Comparison of ENCODE assay signal across 30 cellular contexts in the genomic region with DNA sequence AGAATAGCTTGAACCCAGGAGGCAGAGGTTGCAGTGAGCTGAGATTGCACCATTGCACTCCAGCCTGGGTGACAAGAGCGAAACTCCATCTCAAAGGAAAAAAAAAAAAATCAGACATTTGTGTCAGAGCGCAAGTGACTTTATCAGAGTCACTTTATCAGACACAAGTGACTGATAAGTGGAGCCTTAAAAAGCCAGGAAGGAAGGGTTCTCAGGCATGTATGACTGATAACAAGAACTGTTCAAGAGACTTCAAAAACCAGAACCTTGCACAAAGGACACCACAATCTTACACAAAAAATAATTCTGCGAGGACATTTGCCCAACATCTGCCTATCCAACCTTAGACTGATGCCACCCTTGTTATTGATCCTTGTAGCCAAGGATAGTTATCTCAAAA.
"Had no signal": no experiment of that assay in that cellular context is flagged by ENCODE, and none has a peak within 500 bp of the region (broad histone marks: within the 10 kb centered on the region; RNA-seq: fewer than 3 reads in every experiment).

No MANE protein-coding gene starts in this region.

- H3K9me3 Mint-ChIP-seq: activated CD4-positive, alpha-beta memory T cell treated with anti-CD3 and anti-CD28 coated beads, Interleukin-2, amount 10 ng/mL, durations not matched to agents 7 days and 5 days; activated CD4-positive, alpha-beta T cell treated with anti-CD3 and anti-CD28 coated beads, Interleukin-2, amount 10 ng/mL, durations not matched to agents 7 days and 5 days; activated naive CD4-positive, alpha-beta T cell treated with anti-CD3 and anti-CD28 coated beads, Interleukin-2, amount 50 U/mL, for 24 hours; activated T-cell treated with anti-CD3 and anti-CD28 coated beads, Interleukin-2, amount 50 U/mL, for 24 hours; activated T-helper 17 cell treated with anti-CD3 and anti-CD28 coated beads, Interleukin-2, amount 50 U/mL, for 72 hours; central memory CD8-positive, alpha-beta T cell; stimulated activated naive CD8-positive, alpha-beta T cell treated with anti-CD3 and anti-CD28 coated beads, Interleukin-15, Interleukin-2, amounts not matched to agents 100 ng/mL and 50 ng/mL, for 24 hours had no signal

- H3K4me3 ChIP-seq: breast epithelium, esophagus muscularis mucosa, heart right ventricle, lower lobe of right lung, mucosa of descending colon, skin epidermis, thoracic aorta, upper lobe of right lung had no signal

- H3K27ac Mint-ChIP-seq: activated CD4-positive, alpha-beta memory T cell treated with anti-CD3 and anti-CD28 coated beads, Interleukin-2, amount 10 ng/mL, durations not matched to agents 7 days and 5 days; activated CD4-positive, alpha-beta T cell treated with anti-CD3 and anti-CD28 coated beads, Interleukin-2, amount 10 ng/mL, durations not matched to agents 7 days and 5 days; activated naive CD4-positive, alpha-beta T cell treated with anti-CD3 and anti-CD28 coated beads, Interleukin-2, amount 50 U/mL, for 24 hours; activated T-cell treated with anti-CD3 and anti-CD28 coated beads, Interleukin-2, amount 50 U/mL, for 24 hours; activated T-helper 17 cell treated with anti-CD3 and anti-CD28 coated beads, Interleukin-2, amount 50 U/mL, for 72 hours; nephron; progenitor cell of endocrine pancreas; stimulated activated naive CD8-positive, alpha-beta T cell treated with anti-CD3 and anti-CD28 coated beads, Interleukin-15, Interleukin-2, amounts not matched to agents 100 ng/mL and 50 ng/mL, for 24 hours; WTC11 had no signal

- H3K27me3 Mint-ChIP-seq: activated CD4-positive, alpha-beta memory T cell treated with anti-CD3 and anti-CD28 coated beads, Interleukin-2, amount 10 ng/mL, durations not matched to agents 7 days and 5 days; activated CD4-positive, alpha-beta T cell treated with anti-CD3 and anti-CD28 coated beads, Interleukin-2, amount 10 ng/mL, durations not matched to agents 7 days and 5 days; activated naive CD4-positive, alpha-beta T cell treated with anti-CD3 and anti-CD28 coated beads, Interleukin-2, amount 50 U/mL, for 24 hours; activated T-cell treated with anti-CD3 and anti-CD28 coated beads, Interleukin-2, amount 50 U/mL, for 24 hours; activated T-helper 17 cell treated with anti-CD3 and anti-CD28 coated beads, Interleukin-2, amount 50 U/mL, for 72 hours; central memory CD8-positive, alpha-beta T cell; progenitor cell of endocrine pancreas; stimulated activated naive CD8-positive, alpha-beta T cell treated with anti-CD3 and anti-CD28 coated beads, Interleukin-15, Interleukin-2, amounts not matched to agents 100 ng/mL and 50 ng/mL, for 24 hours had no signal

- H3K36me3 ChIP-seq: breast epithelium, thoracic aorta had no signal

- H3K4me1 ChIP-seq: breast epithelium, esophagus muscularis mucosa, foreskin keratinocyte, heart right ventricle, lower lobe of right lung, upper lobe of right lung had no signal

- DNase-seq: activated CD4-positive, alpha-beta memory T cell treated with anti-CD3 and anti-CD28 coated beads, Interleukin-2, amount 10 ng/mL, durations not matched to agents 7 days and 5 days; activated CD4-positive, alpha-beta T cell treated with anti-CD3 and anti-CD28 coated beads for 1 hour; activated CD4-positive, alpha-beta T cell treated with anti-CD3 and anti-CD28 coated beads, Interleukin-2, amount 10 ng/mL, durations not matched to agents 7 days and 5 days; activated CD8-positive, alpha-beta memory T cell treated with anti-CD3 and anti-CD28 coated beads, Interleukin-2, amount 50 U/mL, for 48 hours; activated gamma-delta T cell treated with Interleukin-2 at 50 U/mL for 16 hours; activated T-cell treated with anti-CD3 and anti-CD28 coated beads, Interleukin-2, amount 50 U/mL, for 24 hours; dermis blood vessel endothelial cell; effector CD4-positive, alpha-beta T cell; foreskin keratinocyte; heart right ventricle; lower lobe of right lung; mesenchymal stem cell; mucosa of descending colon; stimulated activated CD4-positive, alpha-beta T cell treated with anti-CD3 and anti-CD28 coated beads, Interleukin-12 subunit alpha, Interleukin-12 subunit beta, amount 100 ng/mL, for 4 hours; stimulated activated CD4-positive, alpha-beta T cell treated with anti-CD3 and anti-CD28 coated beads, Interleukin-4, amount 100 ng/mL, for 1 hour; T-helper 9 cell; upper lobe of right lung had no signal

- H3K27me3 ChIP-seq: breast epithelium, esophagus muscularis mucosa, foreskin keratinocyte, heart right ventricle, upper lobe of right lung had no signal

- H3K4me1 Mint-ChIP-seq: activated naive CD4-positive, alpha-beta T cell treated with anti-CD3 and anti-CD28 coated beads, Interleukin-2, amount 50 U/mL, for 24 hours; activated T-helper 17 cell treated with anti-CD3 and anti-CD28 coated beads, Interleukin-2, amount 50 U/mL, for 72 hours; central memory CD8-positive, alpha-beta T cell; nephron; WTC11 had no signal

- H3K27ac ChIP-seq: breast epithelium, esophagus muscularis mucosa, foreskin keratinocyte, heart right ventricle, lower lobe of right lung, skin epidermis, thoracic aorta, upper lobe of right lung had no signal

- H3K9me3 ChIP-seq: breast epithelium, esophagus muscularis mucosa, heart right ventricle, lower lobe of right lung, mucosa of descending colon, thoracic aorta, upper lobe of right lung had no signal

- H3K4me3 Mint-ChIP-seq: activated CD4-positive, alpha-beta memory T cell treated with anti-CD3 and anti-CD28 coated beads, Interleukin-2, amount 10 ng/mL, durations not matched to agents 7 days and 5 days; activated CD4-positive, alpha-beta T cell treated with anti-CD3 and anti-CD28 coated beads, Interleukin-2, amount 10 ng/mL, durations not matched to agents 7 days and 5 days; activated naive CD4-positive, alpha-beta T cell treated with anti-CD3 and anti-CD28 coated beads, Interleukin-2, amount 50 U/mL, for 24 hours; activated T-cell treated with anti-CD3 and anti-CD28 coated beads, Interleukin-2, amount 50 U/mL, for 24 hours; activated T-helper 17 cell treated with anti-CD3 and anti-CD28 coated beads, Interleukin-2, amount 50 U/mL, for 72 hours; central memory CD8-positive, alpha-beta T cell; nephron; stimulated activated naive CD8-positive, alpha-beta T cell treated with anti-CD3 and anti-CD28 coated beads, Interleukin-15, Interleukin-2, amounts not matched to agents 100 ng/mL and 50 ng/mL, for 24 hours; WTC11 had no signal

- ATAC-seq: activated T-helper 17 cell treated with anti-CD3 and anti-CD28 coated beads, Interleukin-2, amount 50 U/mL, for 72 hours; foreskin keratinocyte; heart right ventricle; left lobe of liver; lower lobe of right lung; mucosa of descending colon; sciatic nerve; upper lobe of right lung; WTC11 had no signal
